8 cellular contexts compared by ENCODE assay signal in the genomic region with DNA sequence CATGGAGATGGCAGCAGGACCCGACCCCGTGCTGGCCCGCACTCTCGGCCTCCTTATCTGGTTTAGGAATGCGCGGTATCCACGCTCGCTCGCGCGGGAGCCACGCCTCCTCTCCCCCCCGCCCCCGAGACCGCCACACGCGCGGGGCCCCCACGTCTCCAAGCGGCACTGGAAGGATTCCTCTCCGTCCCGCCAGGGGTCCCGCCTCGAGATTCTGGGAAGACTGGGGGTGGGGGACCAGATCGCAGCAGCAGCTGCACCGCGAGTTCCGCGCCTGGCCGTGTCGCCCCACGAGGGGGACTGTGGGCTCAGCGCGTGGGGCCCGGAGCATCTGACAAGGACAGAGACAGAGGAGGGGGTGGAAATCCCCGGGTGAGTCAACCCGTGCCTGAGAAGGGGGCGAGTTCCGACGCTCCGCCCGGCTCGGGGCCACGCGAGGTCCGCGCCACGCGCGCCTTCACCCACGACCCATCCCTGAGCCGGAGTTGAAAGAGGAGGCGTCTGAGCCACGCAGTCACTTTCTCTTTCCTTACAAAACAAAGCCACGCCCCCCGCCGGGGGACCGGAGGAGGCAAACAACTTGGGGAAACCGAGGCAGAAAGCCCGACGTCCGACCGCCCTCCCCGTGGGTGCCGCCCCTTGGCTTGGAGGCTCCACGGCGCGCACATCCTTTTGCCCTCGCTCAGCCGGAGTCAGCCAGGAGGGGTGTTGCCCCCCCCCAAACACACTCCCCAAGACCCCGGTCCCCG. TPM values are rescaled to one million over a fixed set of nuclear protein-coding genes. Genes with fewer than 3 reads are reported as not detected.
A peak's percentile ranks its signal among the peaks of the same experiment; 100 is the strongest.
DNase-seq lines count a peak whose midpoint lies in the region; ATAC-seq, FAIRE-seq and TF ChIP-seq lines count a peak whose summit lies in the region.

No MANE protein-coding gene starts in this region.

- peaks cover 88% of the 10 kb centered on the region for H3F3A ChIP-seq in SU-DHL-6 (ENCODE audit: insufficient read depth)

- peak overlapping the region; percentile 53 for H3K27ac Mint-ChIP-seq in astrocyte (ENCODE audit: unreplicated experiment)

- H3K27ac ChIP-seq in SU-DHL-6 (ENCODE audit: low read depth, low read length), result peak overlapping the region; percentile 100
- peak overlapping the region; percentile 78 for H3K27ac ChIP-seq in astrocyte (ENCODE audit: low read depth, low read length)
- H3K27ac ChIP-seq in iPS-20b (ENCODE audit: low read length), result no peak overlapping the region

- H2AFZ ChIP-seq in SU-DHL-6 (ENCODE audit: low read depth, low read length, severe bottlenecking), result no peak overlapping the region
- peak overlapping the region; percentile 94 for H2AFZ ChIP-seq in astrocyte (ENCODE audit: low read depth, low read length)

- no peak for ATAC-seq in GM21367 (IDR thresholded peaks at IDR 0.05; ENCODE audit: unreplicated experiment)

- H3K4me2 ChIP-seq in SU-DHL-6 (ENCODE audit: low read depth, low read length, poor library complexity, severe bottlenecking), result peak overlapping the region; percentile 83
- H3K4me2 ChIP-seq in astrocyte (ENCODE audit: low read length), result peak overlapping the region; percentile 93

- DNase-seq in NCI-H748 (lab: John Stamatoyannopoulos, UW; ENCODE audit: unreplicated experiment) (peak; percentile 25), NCI-H748 treated with DMSO at 0.1 percent for 48 hours (lab: John Stamatoyannopoulos, UW) (no peak), astrocyte (ENCODE audit: low read depth) (no peak), SKM-1 (lab: John Stamatoyannopoulos, UW; ENCODE audit: unreplicated experiment) (no peak)
- peak in 2 of 3 donors; percentile 22 to 54 for DNase-seq in stimulated activated CD4-positive, alpha-beta T cell treated with anti-CD3 and anti-CD28 coated beads, Interleukin-12 subunit alpha, Interleukin-12 subunit beta, amount 100 ng/mL, for 48 hours (ENCODE audit: low read depth in 2 of 3, low spot score in 1 of 3)

- no peak for FAIRE-seq in astrocyte (lab: Jason Lieb, UNC)

- H3K4me1 ChIP-seq in astrocyte (ENCODE audit: insufficient read depth, low read length) (peaks cover 8% of the 10 kb centered on the region), iPS-20b (ENCODE audit: insufficient read depth, low read length) (no peaks in the 10 kb centered on the region)

- H3K9me2 ChIP-seq in SU-DHL-6 (replicated peaks; ENCODE audit: insufficient read depth, low read length), result no peaks in the 10 kb centered on the region

- peaks cover 68% of the 10 kb centered on the region for H3K79me2 ChIP-seq in SU-DHL-6 (ENCODE audit: insufficient read depth, low read length)
- H3K79me2 ChIP-seq in astrocyte (ENCODE audit: insufficient read depth, low read length), result peaks cover 17% of the 10 kb centered on the region

- H3K4me1 Mint-ChIP-seq in astrocyte (ENCODE audit: low read depth, unreplicated experiment), result peaks cover 2% of the 10 kb centered on the region

- H3K9ac ChIP-seq in SU-DHL-6 (ENCODE audit: low read length), result peak overlapping the region; percentile 100
- H3K9ac ChIP-seq in astrocyte (ENCODE audit: low read length), result peak overlapping the region; percentile 88
- H3K9ac ChIP-seq in iPS-20b (ENCODE audit: low read depth, low read length), result peak overlapping the region; percentile 79

- H3K27me3 ChIP-seq in SU-DHL-6 (ENCODE audit: low read length) (no peaks in the 10 kb centered on the region), astrocyte (ENCODE audit: insufficient read depth, low read length) (no peaks in the 10 kb centered on the region), iPS-20b (ENCODE audit: insufficient read depth, low read length) (no peaks in the 10 kb centered on the region; the same call in 1 of the 2 replicates)

- peaks cover 11% of the 10 kb centered on the region; the same call in 1 of the 2 replicates for H3K36me3 ChIP-seq in SU-DHL-6 (ENCODE audit: low read length)
- H3K36me3 ChIP-seq in astrocyte (ENCODE audit: insufficient read depth, low read length), result no peaks in the 10 kb centered on the region
- no peaks in the 10 kb centered on the region for H3K36me3 ChIP-seq in iPS-20b (ENCODE audit: insufficient read depth, low read depth, low read length)

- no peak for TF ChIP-seq CTCF in SU-DHL-6 (IDR thresholded peaks at IDR 0.05; ENCODE audit: insufficient read depth, low read length, poor library complexity, severe bottlenecking)
- TF ChIP-seq CTCF in astrocyte (IDR thresholded peaks at IDR 0.05; ENCODE audit: insufficient read depth, low read depth, low read length), result no peak

- peak overlapping the region; percentile 84 for H3K4me3 Mint-ChIP-seq in astrocyte (ENCODE audit: unreplicated experiment)

- no peaks in the 10 kb centered on the region for H3K9me3 ChIP-seq in SU-DHL-6 (ENCODE audit: insufficient read depth, low read length)
- H3K9me3 ChIP-seq in astrocyte (ENCODE audit: insufficient read depth, low read depth, low read length), result no peaks in the 10 kb centered on the region
- no peaks in the 10 kb centered on the region for H3K9me3 ChIP-seq in iPS-20b (ENCODE audit: insufficient read depth, low read depth, low read length)

- H3K9me3 Mint-ChIP-seq in astrocyte (ENCODE audit: unreplicated experiment), result no peaks in the 10 kb centered on the region

- H3K36me3 Mint-ChIP-seq in astrocyte (ENCODE audit: low read depth, unreplicated experiment), result no peaks in the 10 kb centered on the region

- H4K20me1 ChIP-seq in SU-DHL-6 (ENCODE audit: low read depth, low read length) (no peaks in the 10 kb centered on the region; the same call in 1 of the 2 replicates), astrocyte (ENCODE audit: insufficient read depth, low read length) (peaks cover 22% of the 10 kb centered on the region)

- H3K4me3 ChIP-seq in SU-DHL-6 (ENCODE audit: insufficient read depth, low read length, poor library complexity, severe bottlenecking) (peak overlapping the region; percentile 73), astrocyte (ENCODE audit: insufficient read depth, low read depth, low read length) (peak overlapping the region; percentile 80), iPS-20b (ENCODE audit: low read length) (peak overlapping the region; percentile 74)

- no peaks in the 10 kb centered on the region for H3K27me3 Mint-ChIP-seq in astrocyte (ENCODE audit: low read depth, unreplicated experiment)

RNA-seq across cellular contexts. Expression of gene S1PR2, which starts 0.8 kb away (rescaled TPM):
- 15.7 and 16.8 TPM in 2 replicates for total RNA-seq in astrocyte

RNA-seq across cellular contexts. Expression of gene MRPL4, which starts 21.7 kb away (rescaled TPM):
- total RNA-seq in astrocyte, result 57.8 and 60.3 TPM in 2 replicates

RNA-seq across cellular contexts. Expression of gene DNMT1, which starts 35.6 kb away (rescaled TPM):
- 42.6 and 50.6 TPM in 2 replicates for total RNA-seq in astrocyte

RNA-seq across cellular contexts. Expression of gene ICAM1, which starts 40.6 kb away (rescaled TPM):
- total RNA-seq in astrocyte, result 9.3 and 11.0 TPM in 2 replicates

RNA-seq across cellular contexts. Expression of gene ICAM4, which starts 56.4 kb away (rescaled TPM):
- 0.20 TPM in 1 of 2 replicates, not detected in the other for total RNA-seq in astrocyte

Comparison
In these comparisons a context has a peak if more than half of its experiments do, and no peak if none do; other contexts are left out.
1. DNase-seq: peak in NCI-H748 (single experiment) and stimulated activated CD4-positive, alpha-beta T cell treated with anti-CD3 and anti-CD28 coated beads, Interleukin-12 subunit alpha, Interleukin-12 subunit beta, amount 100 ng/mL, for 48 hours (2 of 3); none in NCI-H748 treated with DMSO at 0.1 percent for 48 hours (single experiment), astrocyte (single experiment) and SKM-1 (single experiment).
2. Peak in every context shown above with its lines, with median percentiles within 50 percentile points of each other: H3K4me3 ChIP-seq and H3K9ac ChIP-seq.